25 cellular contexts compared by ENCODE assay signal in the genomic region with DNA sequence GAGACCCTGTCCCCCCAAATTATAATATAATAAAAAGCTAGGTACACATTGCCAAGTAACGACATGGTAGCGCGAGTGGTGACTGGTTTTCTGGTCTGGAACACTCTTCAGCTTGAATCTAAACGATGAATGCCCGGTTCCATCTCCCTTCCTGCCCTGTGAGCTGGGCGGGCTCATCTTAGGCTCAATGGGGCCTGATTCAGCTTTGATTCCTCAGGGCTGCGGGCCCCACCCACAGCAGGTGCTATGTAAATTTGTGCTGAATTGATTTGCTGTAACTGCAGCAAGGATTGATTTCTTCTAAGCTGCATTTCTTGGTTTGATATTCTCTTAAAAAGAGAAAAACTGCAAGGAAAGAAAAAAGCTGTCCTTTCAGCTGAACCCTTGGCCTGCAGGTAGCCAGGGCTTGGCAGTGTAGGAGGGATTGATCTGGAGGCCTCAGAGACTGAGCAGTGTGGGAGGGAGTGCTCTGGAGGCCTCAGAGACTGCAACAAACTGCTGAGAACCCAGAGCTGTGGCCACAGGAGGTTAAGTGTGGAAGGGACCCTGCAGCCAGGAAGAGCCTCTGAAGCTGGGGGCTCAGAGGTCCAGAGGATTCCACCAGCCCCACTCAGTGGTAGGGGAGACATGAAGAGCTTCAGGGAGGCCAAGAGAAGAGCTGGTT.
DNase-seq lines count a peak whose midpoint lies in the region; ATAC-seq and TF ChIP-seq lines count a peak whose summit lies in the region.
"Had no signal": no experiment of that assay in that cellular context is flagged by ENCODE, and none has a peak within 500 bp of the region (broad histone marks: within the 10 kb centered on the region; RNA-seq: fewer than 3 reads in every experiment).

No MANE protein-coding gene starts in this region.

- H4K20me1 ChIP-seq in hepatocyte (ENCODE audit: insufficient read depth, poor library complexity, severe bottlenecking): no peaks in the 10 kb centered on the region

- H3K79me2 ChIP-seq in hepatocyte: no peaks in the 10 kb centered on the region

- H3K4me2 ChIP-seq in hepatocyte: no peak overlapping the region
- H3K4me2 ChIP-seq: smooth muscle cell had no signal

- DNase-seq in DMS53 (lab: John Stamatoyannopoulos, UW): peak; percentile 21
- no peak for DNase-seq in DMS53 treated with DMSO at 0.1 percent for 48 hours (lab: John Stamatoyannopoulos, UW; ENCODE audit: unreplicated experiment)
- DNase-seq in NCI-H2107 treated with DMSO at 0.1 percent for 48 hours (lab: John Stamatoyannopoulos, UW; ENCODE audit: unreplicated experiment): peak; percentile 27
- peak; percentile 19 for DNase-seq in sciatic nerve (ENCODE audit: low spot score)
- no peak for DNase-seq in hepatocyte (ENCODE audit: low spot score)
- DNase-seq: activated naive CD4-positive, alpha-beta T cell treated with anti-CD3 and anti-CD28 coated beads, Interleukin-2, amount 50 U/mL, for 16 hours; activated T-cell treated with anti-CD3 and anti-CD28 coated beads, Interleukin-2, amount 50 U/mL, for 48 hours; effector CD8-positive, alpha-beta T cell; NCI-H1417 treated with DMSO at 0.1 percent for 48 hours; NCI-H226; nephron progenitor cell; stimulated activated CD4-positive, alpha-beta T cell treated with anti-CD3 and anti-CD28 coated beads, Interleukin-2, amount 100 ng/mL, for 48 hours; stimulated activated naive CD8-positive, alpha-beta T cell treated with anti-CD3 and anti-CD28 coated beads, Interleukin-15, amount 100 ng/mL, for 72 hours; T-helper 9 cell; transverse colon had no signal

- intact Hi-C loops in sciatic nerve (cut with DNase I): no loop called here

- H3K9ac ChIP-seq in iPS-20b (ENCODE audit: low read depth, low read length): peak overlapping the region; percentile 37; the same call in 1 of the 2 replicates

- ATAC-seq in sciatic nerve (no peak), HG03159 (IDR thresholded peaks at IDR 0.05; ENCODE audit: unreplicated experiment) (no peak), GM19397 (IDR thresholded peaks at IDR 0.05; ENCODE audit: unreplicated experiment) (no peak)
- ATAC-seq: gastroesophageal sphincter; SK-N-SH treated with all-trans-retinoic acid at 6 μM for 48 hours; stimulated activated naive CD8-positive, alpha-beta T cell treated with anti-CD3 and anti-CD28 coated beads, Interleukin-15, amount 100 ng/mL, for 72 hours had no signal

- H3K36me3 ChIP-seq in iPS-20b (ENCODE audit: insufficient read depth, low read depth, low read length): no peaks in the 10 kb centered on the region
- no peaks in the 10 kb centered on the region for H3K36me3 ChIP-seq in hepatocyte (replicated peaks; ENCODE audit: insufficient read depth, low read depth)
- H3K36me3 ChIP-seq: ascending aorta, gastroesophageal sphincter, prostate gland, transverse colon had no signal

- 84% methylated on average over 7 of the region's 7 CpGs for WGBS in hepatocyte (ENCODE audit: low lambda C conversion rate, missing lambda C conversion rate)

- TF ChIP-seq CTCF in hepatocyte (IDR thresholded peaks at IDR 0.05; ENCODE audit: poor library complexity): no peak

- no peak overlapping the region for H3K27ac ChIP-seq in iPS-20b (ENCODE audit: low read length)
- no peak overlapping the region for H3K27ac ChIP-seq in hepatocyte
- H3K27ac ChIP-seq: 22Rv1, ascending aorta, gastroesophageal sphincter, prostate gland, RWPE1, transverse colon had no signal

- no peak overlapping the region for H2AFZ ChIP-seq in hepatocyte

- H3K4me3 ChIP-seq in iPS-20b (ENCODE audit: low read length) (no peak overlapping the region), hepatocyte (no peak overlapping the region)
- H3K4me3 ChIP-seq: ascending aorta, gastroesophageal sphincter, prostate gland, smooth muscle cell, transverse colon had no signal

- H3K9me3 ChIP-seq in iPS-20b (ENCODE audit: insufficient read depth, low read depth, low read length) (no peaks in the 10 kb centered on the region), hepatocyte (ENCODE audit: low read depth) (no peaks in the 10 kb centered on the region)
- H3K9me3 ChIP-seq: gastroesophageal sphincter, prostate gland, transverse colon had no signal

- H3K27me3 ChIP-seq in iPS-20b (ENCODE audit: insufficient read depth, low read length): peaks cover 22% of the 10 kb centered on the region
- no peaks in the 10 kb centered on the region for H3K27me3 ChIP-seq in hepatocyte
- H3K27me3 ChIP-seq: ascending aorta, transverse colon had no signal

- H3K4me1 ChIP-seq in iPS-20b (ENCODE audit: insufficient read depth, low read length): peaks cover 36% of the 10 kb centered on the region
- peaks cover under 1% of the 10 kb centered on the region for H3K4me1 ChIP-seq in hepatocyte (ENCODE audit: insufficient read depth)
- H3K4me1 ChIP-seq: ascending aorta, gastroesophageal sphincter, prostate gland, transverse colon had no signal

- no peaks in the 10 kb centered on the region for H3K9me2 ChIP-seq in hepatocyte (replicated peaks; ENCODE audit: insufficient read depth)

Comparison
In these comparisons a context has a peak if more than half of its experiments do, and no peak if none do; other contexts are left out.
1. DNase-seq: peak in DMS53 (single experiment), NCI-H2107 treated with DMSO at 0.1 percent for 48 hours (single experiment) and sciatic nerve (single experiment); none in DMS53 treated with DMSO at 0.1 percent for 48 hours (single experiment) and hepatocyte (single experiment).